1 cellular context compared by ENCODE assay signal in genomic region chr18:49650426-49650891, GRCh38.
TF ChIP-seq lines count a peak whose summit lies in the region.

No MANE protein-coding gene starts in this region.

TF ChIP-seq in HepG2, 621 proteins besides CTCF, POLR2A, EP300 and RAD21 (continued from another document):
- no peak for TF ChIP-seq HNF1B (CRISPR knock-in tag; IDR thresholded peaks at IDR 0.05)
- no peak for TF ChIP-seq ARHGAP35 (CRISPR knock-in tag; IDR thresholded peaks at IDR 0.05; ENCODE audit: borderline replicate concordance)
- TF ChIP-seq SMYD3 (CRISPR knock-in tag; IDR thresholded peaks at IDR 0.05): no peak
- no peak for TF ChIP-seq USF2 (IDR thresholded peaks at IDR 0.05; ENCODE audit: low read depth, low read length)
- TF ChIP-seq USF2 (CRISPR knock-in tag; IDR thresholded peaks at IDR 0.05; ENCODE audit: borderline replicate concordance): no peak
- no peak for TF ChIP-seq ZNF891 (CRISPR knock-in tag; IDR thresholded peaks at IDR 0.05)
- no peak for TF ChIP-seq PCBP1 (IDR thresholded peaks at IDR 0.05; ENCODE audit: borderline replicate concordance, low read depth, low read length)
- no peak for TF ChIP-seq HIC2 (CRISPR knock-in tag; IDR thresholded peaks at IDR 0.05; ENCODE audit: low read depth)
- no peak for TF ChIP-seq ZNF598 (CRISPR knock-in tag; IDR thresholded peaks at IDR 0.05; ENCODE audit: borderline replicate concordance)
- no peak for TF ChIP-seq ARNT2 (CRISPR knock-in tag; IDR thresholded peaks at IDR 0.05; ENCODE audit: low read depth)
- no peak for TF ChIP-seq ZNF441 (CRISPR knock-in tag; IDR thresholded peaks at IDR 0.05; ENCODE audit: borderline replicate concordance)
- no peak for TF ChIP-seq ZNF3 (CRISPR knock-in tag; IDR thresholded peaks at IDR 0.05)
